Comparison of ENCODE assay signal across 29 cellular contexts in genomic region chr1:176579087-176579486, GRCh38.
"Had no signal": no experiment of that assay in that cellular context is flagged by ENCODE, and none has a peak within 500 bp of the region (broad histone marks: within the 10 kb centered on the region; RNA-seq: fewer than 3 reads in every experiment).

No MANE protein-coding gene starts in this region.

- H3K27ac ChIP-seq: neural progenitor cell, ovary, parathyroid adenoma, psoas muscle, right lobe of liver, sigmoid colon, suprapubic skin, testis, tibial artery, transverse colon, upper lobe of left lung, vagina had no signal

- H3K4me1 ChIP-seq: parathyroid adenoma, psoas muscle, right lobe of liver, suprapubic skin, testis, transverse colon, upper lobe of left lung, vagina had no signal

- FAIRE-seq: small intestine, urothelium cell line had no signal

- H3K4me2 ChIP-seq: neural progenitor cell had no signal

- H3K9ac ChIP-seq: neural progenitor cell, parathyroid adenoma had no signal

- H3K4me3 ChIP-seq: neural progenitor cell, ovary, psoas muscle, right lobe of liver, sigmoid colon, suprapubic skin, testis, tibial artery, transverse colon, upper lobe of left lung, vagina had no signal

- H3K79me2 ChIP-seq: parathyroid adenoma had no signal

- ATAC-seq: naive thymus-derived CD4-positive, alpha-beta T cell; natural killer cell; psoas muscle; right cardiac atrium; right lobe of liver; stimulated activated memory B cell treated with anti-CD40 and anti-IgM and Interleukin-4, amounts not matched to agents 10 μg/mL and 1 μg/mL and 100 μg/mL, for 72 hours; stimulated activated naive CD8-positive, alpha-beta T cell treated with anti-CD3 and anti-CD28 coated beads, Interleukin-15, amount 100 ng/mL, for 72 hours; stimulated activated naive CD8-positive, alpha-beta T cell treated with anti-CD3 and anti-CD28 coated beads, Interleukin-15, Interleukin-2, amounts not matched to agents 100 U/mL and 50 U/mL, for 24 hours had no signal

- H3K36me3 ChIP-seq: neural progenitor cell, ovary, right lobe of liver, sigmoid colon, suprapubic skin, tibial artery, transverse colon, upper lobe of left lung, vagina had no signal

- H3K9me3 ChIP-seq: ovary, psoas muscle, right lobe of liver, sigmoid colon, suprapubic skin, testis, tibial artery, transverse colon, upper lobe of left lung, vagina had no signal

- H3K27me3 ChIP-seq: neural progenitor cell, ovary, right lobe of liver, sigmoid colon, suprapubic skin, testis, tibial artery, transverse colon, upper lobe of left lung, vagina had no signal

- H2AFZ ChIP-seq: neural progenitor cell, parathyroid adenoma had no signal

- DNase-seq: naive thymus-derived CD4-positive, alpha-beta T cell; natural killer cell; occipital lobe; ovary; posterior cingulate gyrus; psoas muscle; right cardiac atrium; right lobe of liver; sigmoid colon; small intestine; stimulated activated CD4-positive, alpha-beta T cell treated with anti-CD3 and anti-CD28 coated beads, Interleukin-15, amount 100 ng/mL, for 24 hours; stimulated activated CD4-positive, alpha-beta T cell treated with anti-CD3 and anti-CD28 coated beads, Interleukin-2, amount 100 ng/mL, for 24 hours; stimulated activated CD4-positive, alpha-beta T cell treated with anti-CD3 and anti-CD28 coated beads, Interleukin-2, amount 100 ng/mL, for 48 hours; stimulated activated CD4-positive, alpha-beta T cell treated with anti-CD3 and anti-CD28 coated beads, Interleukin-4, amount 100 ng/mL, for 4 hours; stimulated activated CD8-positive, alpha-beta memory T cell treated with anti-CD3 and anti-CD28 coated beads, Interleukin-4, amount 100 ng/mL, for 48 hours; stimulated activated naive CD4-positive, alpha-beta T cell; stimulated activated naive CD8-positive, alpha-beta T cell treated with anti-CD3 and anti-CD28 coated beads, Interleukin-15, amount 100 ng/mL, for 72 hours; stimulated activated naive CD8-positive, alpha-beta T cell treated with anti-CD3 and anti-CD28 coated beads, Interleukin-15, Interleukin-2, amounts not matched to agents 100 U/mL and 50 U/mL, for 24 hours; substantia nigra; testis; tibial artery; transverse colon; upper lobe of left lung had no signal
